22 cellular contexts compared by ENCODE assay signal in the genomic region with DNA sequence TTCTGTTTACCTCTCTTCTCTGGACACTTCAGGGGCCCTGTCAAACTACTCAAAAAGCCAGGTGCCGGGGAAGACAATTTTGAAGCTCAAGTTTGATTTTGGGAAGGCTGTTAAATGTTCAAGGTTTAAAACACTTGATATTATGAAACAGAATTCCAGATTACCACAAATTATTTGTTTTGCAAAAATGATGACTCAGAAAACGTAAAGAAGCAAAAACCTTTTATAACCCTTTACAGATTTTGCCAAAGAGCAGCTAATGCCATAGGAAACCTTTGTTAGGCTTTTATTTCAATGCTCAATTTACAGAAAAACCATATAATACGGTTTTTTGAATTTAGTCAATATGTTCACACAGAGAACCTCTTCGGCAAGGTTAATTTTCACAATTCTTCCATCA.
A peak's percentile ranks its signal among the peaks of the same experiment; 100 is the strongest.
DNase-seq lines count a peak whose midpoint lies in the region; ATAC-seq and TF ChIP-seq lines count a peak whose summit lies in the region.
"Had no signal": no experiment of that assay in that cellular context is flagged by ENCODE, and none has a peak within 500 bp of the region (broad histone marks: within the 10 kb centered on the region; RNA-seq: fewer than 3 reads in every experiment).

No MANE protein-coding gene starts in this region.

- H3K36me3 Mint-ChIP-seq in MCF 10A (ENCODE audit: insufficient read depth, unreplicated experiment): no peaks in the 10 kb centered on the region
- H3K36me3 Mint-ChIP-seq: type B pancreatic cell had no signal

- H3K9me3 Mint-ChIP-seq in MCF 10A (ENCODE audit: unreplicated experiment): no peaks in the 10 kb centered on the region
- H3K9me3 Mint-ChIP-seq: activated CD4-positive, alpha-beta T cell treated with anti-CD3 and anti-CD28 coated beads, Interleukin-2, amount 10 ng/mL, durations not matched to agents 7 days and 5 days; stimulated activated naive CD8-positive, alpha-beta T cell treated with anti-CD3 and anti-CD28 coated beads, Interleukin-15, Interleukin-2, amounts not matched to agents 100 ng/mL and 50 ng/mL, for 24 hours; T-helper 1 cell treated with Interleukin-12 subunit alpha and Interleukin-12 subunit beta and Interleukin-4 antibody, amounts not matched to agents 30 μg/mL and 1 μg/mL, for 36 hours; type B pancreatic cell had no signal

- ATAC-seq in HG02938 (IDR thresholded peaks at IDR 0.05; ENCODE audit: unreplicated experiment): no peak
- ATAC-seq: left lobe of liver had no signal

- no peaks in the 10 kb centered on the region for H3K27me3 Mint-ChIP-seq in MCF 10A (ENCODE audit: insufficient read depth, unreplicated experiment)
- H3K27me3 Mint-ChIP-seq: activated CD4-positive, alpha-beta T cell treated with anti-CD3 and anti-CD28 coated beads, Interleukin-2, amount 10 ng/mL, durations not matched to agents 7 days and 5 days; stimulated activated naive CD8-positive, alpha-beta T cell treated with anti-CD3 and anti-CD28 coated beads, Interleukin-15, Interleukin-2, amounts not matched to agents 100 ng/mL and 50 ng/mL, for 24 hours; type B pancreatic cell had no signal

- no peak overlapping the region for H3K4me3 Mint-ChIP-seq in MCF 10A (ENCODE audit: unreplicated experiment)
- H3K4me3 Mint-ChIP-seq: activated CD4-positive, alpha-beta T cell treated with anti-CD3 and anti-CD28 coated beads, Interleukin-2, amount 10 ng/mL, durations not matched to agents 7 days and 5 days; stimulated activated naive CD8-positive, alpha-beta T cell treated with anti-CD3 and anti-CD28 coated beads, Interleukin-15, Interleukin-2, amounts not matched to agents 100 ng/mL and 50 ng/mL, for 24 hours; T-helper 1 cell treated with Interleukin-12 subunit alpha and Interleukin-12 subunit beta and Interleukin-4 antibody, amounts not matched to agents 30 μg/mL and 1 μg/mL, for 36 hours had no signal

- intact Hi-C loops in MCF 10A (cut with micrococcal nuclease): no loop called here
- intact Hi-C loops in breast epithelium (cut with DNase I; ENCODE audit: low total_unique reads): no loop called here

- H3K27ac Mint-ChIP-seq in MCF 10A (ENCODE audit: low read depth, unreplicated experiment): no peak overlapping the region
- H3K27ac Mint-ChIP-seq: activated CD4-positive, alpha-beta T cell treated with anti-CD3 and anti-CD28 coated beads, Interleukin-2, amount 10 ng/mL, durations not matched to agents 7 days and 5 days; activated T-helper 2 cell treated with anti-CD3 and anti-CD28 coated beads, Interferon-gamma antibody, Interleukin-2, Interleukin-4, amounts not matched to agents 10 μg/mL and 5 μg/mL and 100 μg/mL, durations not matched to agents 14 hours and 24 hours and 36 hours; stimulated activated naive CD8-positive, alpha-beta T cell treated with anti-CD3 and anti-CD28 coated beads, Interleukin-15, Interleukin-2, amounts not matched to agents 100 ng/mL and 50 ng/mL, for 24 hours; T-helper 1 cell treated with Interleukin-12 subunit alpha and Interleukin-12 subunit beta and Interleukin-4 antibody, amounts not matched to agents 30 μg/mL and 1 μg/mL, for 36 hours had no signal

- no peaks in the 10 kb centered on the region for H3K36me3 ChIP-seq in breast epithelium
- H3K36me3 ChIP-seq: BLaER1 had no signal

- no peaks in the 10 kb centered on the region for H3K27me3 ChIP-seq in breast epithelium
- H3K27me3 ChIP-seq: BLaER1 had no signal

- POLR2A ChIA-PET in MCF 10A (lab: Yijun Ruan, JAX): interaction anchor here (0.6 to 1.2 kb wide), 3 partner anchors 13 to 53 kb away, joined by 4 read pairs; no protein-coding TSS in a partner anchor

- H3K4me3 ChIP-seq in breast epithelium (no peak overlapping the region), choroid plexus epithelial cell (ENCODE audit: low read depth, low read length) (peak overlapping the region; percentile 81)
- H3K4me3 ChIP-seq: BLaER1 had no signal

- no TSS peak for BruUV-seq in MCF 10A (replicated peaks; lab: Mats Ljungman, UMichigan)

- H3K4me1 Mint-ChIP-seq in MCF 10A (ENCODE audit: insufficient read depth, unreplicated experiment): peaks cover 30% of the 10 kb centered on the region
- H3K4me1 Mint-ChIP-seq: activated CD4-positive, alpha-beta T cell treated with anti-CD3 and anti-CD28 coated beads, Interleukin-2, amount 10 ng/mL, durations not matched to agents 7 days and 5 days had no signal

- no peak for TF ChIP-seq POLR2A in breast epithelium (IDR thresholded peaks at IDR 0.05)

- DNase-seq in MCF 10A (ENCODE audit: unreplicated experiment): peak; percentile 44
- DNase-seq in breast epithelium (ENCODE audit: low spot score in 2 of 2): no peak
- DNase-seq in choroid plexus epithelial cell (ENCODE audit: low read depth): peak; percentile 51
- DNase-seq in iris pigment epithelial cell (ENCODE audit: low read depth): peak; percentile 61
- no peak for DNase-seq in NCI-H146 treated with DMSO at 0.1 percent for 48 hours (lab: John Stamatoyannopoulos, UW; ENCODE audit: unreplicated experiment)
- no peak for DNase-seq in anterior cingulate cortex (lab: John Stamatoyannopoulos, UW)
- DNase-seq in activated T-cell treated with anti-CD3 and anti-CD28 coated beads, Interleukin-2, amount 50 U/mL, for 48 hours: no peak
- DNase-seq: 8988T; activated CD4-positive, alpha-beta T cell treated with anti-CD3 and anti-CD28 coated beads, Interleukin-2, amount 10 ng/mL, durations not matched to agents 7 days and 5 days; dermis blood vessel endothelial cell; erythroblast; NCI-H1436 treated with DMSO at 0.1 percent for 48 hours; NCI-H82; SIG-M5; stimulated activated CD4-positive, alpha-beta T cell treated with anti-CD3 and anti-CD28 coated beads, Interleukin-4, amount 100 ng/mL, for 1 hour had no signal

- H3K4me1 ChIP-seq in breast epithelium: no peaks in the 10 kb centered on the region

- CTCF ChIA-PET in MCF 10A (lab: Yijun Ruan, JAX): interaction anchor here (0.5 to 1.5 kb wide), 4 partner anchors 27 to 633 kb away, joined by 3 read pairs; no protein-coding TSS in a partner anchor

- H3K27ac ChIP-seq in breast epithelium: no peak overlapping the region
- H3K27ac ChIP-seq: BLaER1 had no signal

- TF ChIP-seq CTCF in MCF 10A (IDR thresholded peaks at IDR 0.05; ENCODE audit: unreplicated experiment) (no peak), breast epithelium (IDR thresholded peaks at IDR 0.05) (no peak), choroid plexus epithelial cell (conservative IDR thresholded peaks at IDR 0.05; ENCODE audit: low read depth, low read length) (no peak)

- H3K9me3 ChIP-seq in breast epithelium: no peaks in the 10 kb centered on the region
- H3K9me3 ChIP-seq: BLaER1 had no signal

Comparison
In these comparisons a context has a peak if more than half of its experiments do, and no peak if none do; other contexts are left out.
1. DNase-seq: peak in MCF 10A (single experiment), choroid plexus epithelial cell (single experiment) and iris pigment epithelial cell (single experiment); none in breast epithelium (0 of 2), NCI-H146 treated with DMSO at 0.1 percent for 48 hours (single experiment), anterior cingulate cortex (0 of 58) and activated T-cell treated with anti-CD3 and anti-CD28 coated beads, Interleukin-2, amount 50 U/mL, for 48 hours (0 of 2).